ENCODE assay signal across 8 cellular contexts in the genomic region with DNA sequence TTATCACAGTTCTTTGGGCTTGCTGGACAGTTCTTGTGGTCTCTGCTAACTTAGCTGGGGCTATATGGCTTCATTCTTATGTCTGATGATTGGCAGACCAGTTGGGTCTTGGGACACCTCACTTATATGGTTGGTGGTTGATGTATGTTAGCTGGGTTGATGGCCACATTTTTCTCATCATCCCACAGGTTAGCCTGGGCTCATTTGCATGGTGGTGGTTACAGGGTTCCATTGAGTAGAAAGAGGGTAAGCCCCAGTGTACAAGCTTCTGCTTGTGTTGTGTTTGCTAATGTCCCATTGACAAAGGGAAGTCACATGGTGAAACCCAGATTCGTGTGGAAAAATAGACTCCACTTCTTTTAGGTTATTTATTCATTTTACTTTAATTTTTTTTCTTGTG. TPM values are rescaled to one million over a fixed set of nuclear protein-coding genes. Genes with fewer than 3 reads are reported as not detected.
A peak's percentile ranks its signal among the peaks of the same experiment; 100 is the strongest.
DNase-seq lines count a peak whose midpoint lies in the region; ATAC-seq and TF ChIP-seq lines count a peak whose summit lies in the region.

No MANE protein-coding gene starts in this region.

- TF ChIP-seq CTCF in BE2C (IDR thresholded peaks at IDR 0.05; ENCODE audit: low read depth, low read length), result no peak

- no peaks in the 10 kb centered on the region for H3K27me3 ChIP-seq in BE2C

- peaks cover 5% of the 10 kb centered on the region for H3K36me3 ChIP-seq in BE2C

- DNase-seq in germinal center (ENCODE audit: low spot score), result peak; percentile 4
- DNase-seq in MV-4-11 (lab: John Stamatoyannopoulos, UW), result no peak
- no peak for DNase-seq in BE2C
- no peak for DNase-seq in cortex of kidney (lab: John Stamatoyannopoulos, UW)
- no peak for DNase-seq in NCI-H2107 treated with DMSO at 0.1 percent for 48 hours (lab: John Stamatoyannopoulos, UW; ENCODE audit: unreplicated experiment)

- no peaks in the 10 kb centered on the region for H3K9me3 ChIP-seq in BE2C

- H3K4me3 ChIP-seq in BE2C (ENCODE audit: low read depth, low read length), result no peak overlapping the region

- TF ChIP-seq POLR2A in GM18505 (IDR thresholded peaks at IDR 0.05; ENCODE audit: borderline replicate concordance, extremely low read depth, insufficient read depth, insufficient read length), result no peak

- peaks cover 11% of the 10 kb centered on the region for H3K4me1 ChIP-seq in BE2C

- ATAC-seq in GM18505 (IDR thresholded peaks at IDR 0.05; ENCODE audit: unreplicated experiment), result peak; percentile 70
- peak; percentile 76 for ATAC-seq in GM19467 (IDR thresholded peaks at IDR 0.05; ENCODE audit: unreplicated experiment)
- ATAC-seq in HG03097 (IDR thresholded peaks at IDR 0.05; ENCODE audit: low FRiP score, unreplicated experiment), result peak; percentile 63

RNA-seq across cellular contexts. Expression of gene TMEM60, which starts 40.6 kb away (rescaled TPM):
- 9.2 TPM for polyA plus RNA-seq in BE2C (2012; ENCODE audit: insufficient read depth, insufficient read length, low read depth)

RNA-seq across cellular contexts. Expression of gene PHTF2, which starts 41.0 kb away (rescaled TPM):
- polyA plus RNA-seq in BE2C (2012; ENCODE audit: insufficient read depth, insufficient read length, low read depth), result 6.5 TPM
